ENCODE assay signal across 16 cellular contexts in the genomic region with DNA sequence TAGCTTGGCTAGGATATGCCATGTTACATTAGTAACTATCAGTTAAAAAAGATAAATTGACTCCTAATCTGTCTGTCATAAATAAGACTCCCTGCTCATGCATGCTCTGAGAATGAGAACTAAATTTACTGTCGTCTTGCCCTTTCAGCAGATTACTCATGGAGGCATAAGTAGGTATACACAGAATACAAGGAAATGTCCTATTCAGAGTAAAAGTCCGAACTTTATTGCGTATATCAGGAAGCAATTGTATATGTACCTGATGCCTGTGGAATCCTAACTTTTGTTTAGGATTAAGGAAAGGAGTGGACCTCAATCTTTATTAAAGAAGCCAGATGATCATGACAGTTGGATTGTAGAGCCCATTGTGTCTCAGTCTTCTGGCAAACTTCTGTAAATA.
A peak's percentile ranks its signal among the peaks of the same experiment; 100 is the strongest.
DNase-seq lines count a peak whose midpoint lies in the region; ATAC-seq, FAIRE-seq and TF ChIP-seq lines count a peak whose summit lies in the region.
"Had no signal": no experiment of that assay in that cellular context is flagged by ENCODE, and none has a peak within 500 bp of the region (broad histone marks: within the 10 kb centered on the region; RNA-seq: fewer than 3 reads in every experiment).

No MANE protein-coding gene starts in this region.

- 19% methylated on average over 3 of the region's 3 CpGs for WGBS in A549 (ENCODE audit: missing lambda C conversion rate)
- 32 to 45% (median 38%) methylated on average over 3 of the region's 3 CpGs for WGBS in small intestine, 3 donors

- DNase-seq in A549 (ENCODE audit: low read depth in 1 of 2, low spot score in 1 of 2) = no peak
- DNase-seq in PC-9 = no peak
- peak; percentile 41 for DNase-seq in endothelial cell of umbilical vein (ENCODE audit: low read depth, low spot score)
- DNase-seq in small intestine = peak; percentile 7
- DNase-seq in amniotic stem cell (lab: John Stamatoyannopoulos, UW) = no peak
- DNase-seq in activated naive CD4-positive, alpha-beta T cell (lab: John Stamatoyannopoulos, UW) = no peak
- no peak for DNase-seq in NCI-H226
- DNase-seq: 8988T; Calu3; CD8-positive, alpha-beta T cell; DMS79 treated with DMSO at 0.1 percent for 48 hours; GF-D8; GOT3; H9 had no signal

- POLR2A ChIA-PET in A549 (lab: Yijun Ruan, JAX) (no interaction called here), PC-9 (lab: Charles Lee; ENCODE audit: unreplicated experiment) (no interaction called here), endothelial cell of umbilical vein (lab: Charles Lee) (no interaction called here)

- intact Hi-C loops in PC-9 (cut with micrococcal nuclease; ENCODE audit: unreplicated experiment) = no loop called here
- intact Hi-C loops in endothelial cell of umbilical vein (cut with micrococcal nuclease) = no loop called here

- H3K27ac ChIP-seq in A549 (peak overlapping the region; percentile 59 to 65; a peak in 5 of 6 replicates), PC-9 (no peak overlapping the region), endothelial cell of umbilical vein (ENCODE audit: insufficient read depth, low read depth, low read length) (peak overlapping the region; percentile 89), small intestine (ENCODE audit: low read depth in 1 of 2, low read length in 1 of 2) (no peak overlapping the region)
- H3K27ac ChIP-seq: BLaER1 treated with 17β-estradiol and CSF1 and Interleukin-3, amounts not matched to agents 10 nM and 100 nM had no signal

- peaks cover 81% of the 10 kb centered on the region for H3K4me1 ChIP-seq in A549
- no peaks in the 10 kb centered on the region for H3K4me1 ChIP-seq in PC-9 (replicated peaks; ENCODE audit: insufficient read depth)
- H3K4me1 ChIP-seq in endothelial cell of umbilical vein (ENCODE audit: control insufficient read depth, extremely low read depth, insufficient read depth, low read length) = peaks cover 42% of the 10 kb centered on the region
- H3K4me1 ChIP-seq in small intestine (ENCODE audit: control insufficient read depth in 2 of 2, insufficient read depth in 1 of 2, low read depth in 1 of 2, low read length in 1 of 2) = no peaks in the 10 kb centered on the region
- H3K4me1 ChIP-seq: BLaER1 treated with 17β-estradiol and CSF1 and Interleukin-3, amounts not matched to agents 10 nM and 100 nM had no signal

- TF ChIP-seq RAD21 in A549 (conservative IDR thresholded peaks at IDR 0.05 in 1 of 2, IDR thresholded peaks at IDR 0.05 in 1 of 2) = no peak

- H3K9me2 ChIP-seq in PC-9 (ENCODE audit: insufficient read depth) = peaks cover 4% of the 10 kb centered on the region; the same call in 1 of the 2 replicates

- no peak for TF ChIP-seq EP300 in A549 (IDR thresholded peaks at IDR 0.05)

- peak overlapping the region; percentile 59 for H3K4me2 ChIP-seq in A549
- no peak overlapping the region for H3K4me2 ChIP-seq in PC-9
- peak overlapping the region; percentile 39 for H3K4me2 ChIP-seq in endothelial cell of umbilical vein (ENCODE audit: insufficient read depth, low read length)
- H3K4me2 ChIP-seq: BLaER1 treated with 17β-estradiol and CSF1 and Interleukin-3, amounts not matched to agents 10 nM and 100 nM had no signal

- TF ChIP-seq POLR2A in A549 (IDR thresholded peaks at IDR 0.05; ENCODE audit: low read length) (no peak), endothelial cell of umbilical vein (IDR thresholded peaks at IDR 0.05; ENCODE audit: low read depth, low read length) (no peak)

- H2AFZ ChIP-seq in PC-9 (peak overlapping the region; percentile 1; the same call in 1 of the 2 replicates), endothelial cell of umbilical vein (ENCODE audit: low read depth, low read length) (no peak overlapping the region)

- no peaks in the 10 kb centered on the region for H3K79me2 ChIP-seq in PC-9 (ENCODE audit: low read depth)
- no peaks in the 10 kb centered on the region for H3K79me2 ChIP-seq in endothelial cell of umbilical vein (ENCODE audit: control insufficient read depth, insufficient read depth, low read length)

- FAIRE-seq in A549 (lab: Jason Lieb, UNC) (no peak), endothelial cell of umbilical vein (lab: Jason Lieb, UNC) (no peak), small intestine (lab: Jason Lieb, UNC) (no peak)
- FAIRE-seq: HepG2 had no signal

- H3K4me3 ChIP-seq in A549 = no peak overlapping the region
- H3K4me3 ChIP-seq in PC-9 = no peak overlapping the region
- no peak overlapping the region for H3K4me3 ChIP-seq in endothelial cell of umbilical vein (replicated peaks in 1 of 3; ENCODE audit: insufficient read depth in 1 of 3, low read depth in 1 of 3, low read length in 3 of 3)
- no peak overlapping the region for H3K4me3 ChIP-seq in small intestine (ENCODE audit: low read depth in 1 of 2, low read length in 2 of 2)
- H3K4me3 ChIP-seq: BLaER1 treated with 17β-estradiol and CSF1 and Interleukin-3, amounts not matched to agents 10 nM and 100 nM had no signal

- no peak overlapping the region for H3K9ac ChIP-seq in endothelial cell of umbilical vein (replicated peaks; ENCODE audit: extremely low read depth, insufficient read depth, low read length)
- H3K9ac ChIP-seq: BLaER1 treated with 17β-estradiol and CSF1 and Interleukin-3, amounts not matched to agents 10 nM and 100 nM had no signal

- H3K36me3 ChIP-seq in PC-9 (ENCODE audit: low read depth) = no peaks in the 10 kb centered on the region
- H3K36me3 ChIP-seq in endothelial cell of umbilical vein (ENCODE audit: control insufficient read depth in 2 of 2, extremely low read depth in 1 of 2, insufficient read depth in 2 of 2, low read length in 2 of 2) = no peaks in the 10 kb centered on the region
- H3K36me3 ChIP-seq in small intestine (ENCODE audit: control insufficient read depth in 2 of 2, insufficient read depth in 2 of 2, low read length in 2 of 2) = no peaks in the 10 kb centered on the region
- H3K36me3 ChIP-seq: BLaER1 treated with 17β-estradiol and CSF1 and Interleukin-3, amounts not matched to agents 10 nM and 100 nM had no signal

- H3K27me3 ChIP-seq in PC-9 (ENCODE audit: insufficient read depth, low read depth) (no peaks in the 10 kb centered on the region), endothelial cell of umbilical vein (ENCODE audit: control insufficient read depth in 2 of 2, insufficient read depth in 2 of 2, low read length in 2 of 2) (no peaks in the 10 kb centered on the region), small intestine (ENCODE audit: control insufficient read depth in 2 of 2, insufficient read depth in 2 of 2, low read length in 2 of 2) (no peaks in the 10 kb centered on the region)
- H3K27me3 ChIP-seq: BLaER1 treated with 17β-estradiol and CSF1 and Interleukin-3, amounts not matched to agents 10 nM and 100 nM had no signal

- dilution Hi-C loops in endothelial cell of umbilical vein (cut with MboI; ENCODE audit: extremely low pct_ligation_motif_present, low sequenced_read_pairs) = no loop called here

- H4K20me1 ChIP-seq in PC-9 (ENCODE audit: insufficient read depth) (no peaks in the 10 kb centered on the region), endothelial cell of umbilical vein (replicated peaks; ENCODE audit: control insufficient read depth, extremely low read depth, insufficient read depth, low read length) (no peaks in the 10 kb centered on the region)
- H4K20me1 ChIP-seq: BLaER1 treated with 17β-estradiol and CSF1 and Interleukin-3, amounts not matched to agents 10 nM and 100 nM had no signal

- no peak for TF ChIP-seq CTCF in A549 (IDR thresholded peaks at IDR 0.05)
- TF ChIP-seq CTCF in PC-9 (conservative IDR thresholded peaks at IDR 0.05) = no peak
- TF ChIP-seq CTCF in endothelial cell of umbilical vein (IDR thresholded peaks at IDR 0.05; ENCODE audit: extremely low read depth in 1 of 2, insufficient read depth in 1 of 2, low read depth in 1 of 2, low read length in 2 of 2) = no peak

- CTCF ChIA-PET in A549 (lab: Yijun Ruan, JAX) (no interaction called here), PC-9 (lab: Charles Lee) (no interaction called here), endothelial cell of umbilical vein (lab: Charles Lee) (no interaction called here)

- no TSS peak for BruUV-seq in PC-9 (replicated peaks; lab: Mats Ljungman, UMichigan)
- no TSS peak for BruUV-seq in endothelial cell of umbilical vein (replicated peaks; lab: Mats Ljungman, UMichigan)

- H3F3A ChIP-seq in PC-9 (ENCODE audit: insufficient read depth, low read depth) = no peaks in the 10 kb centered on the region

- H3K9me3 ChIP-seq in A549 (no peaks in the 10 kb centered on the region), PC-9 (ENCODE audit: insufficient read depth, low read depth) (no peaks in the 10 kb centered on the region), endothelial cell of umbilical vein (replicated peaks; ENCODE audit: control insufficient read depth, insufficient read depth, low read length) (no peaks in the 10 kb centered on the region), small intestine (ENCODE audit: control insufficient read depth, low read depth) (no peaks in the 10 kb centered on the region)
- H3K9me3 ChIP-seq: BLaER1 treated with 17β-estradiol and CSF1 and Interleukin-3, amounts not matched to agents 10 nM and 100 nM had no signal

- H3K9me1 ChIP-seq in endothelial cell of umbilical vein (replicated peaks; ENCODE audit: control insufficient read depth, extremely low read depth, insufficient read depth, low read length) = no peaks in the 10 kb centered on the region

- peak; percentile 31 to 47; a peak in 1 of 6 replicates for ATAC-seq in A549
- ATAC-seq: CD8-positive, alpha-beta T cell; HepG2 had no signal

TF ChIP-seq in A549, 52 proteins besides CTCF, POLR2A, EP300 and RAD21:
- TF ChIP-seq HOXB13 (CRISPR knock-in tag; IDR thresholded peaks at IDR 0.05; ENCODE audit: low read depth) (no peak), EHMT2 (IDR thresholded peaks at IDR 0.05; ENCODE audit: low read depth) (no peak), FOSL2 (IDR thresholded peaks at IDR 0.05) (no peak), FOSL2 (CRISPR knock-in tag; IDR thresholded peaks at IDR 0.05) (no peak), HOXB5 (CRISPR knock-in tag; IDR thresholded peaks at IDR 0.05) (no peak)

TF ChIP-seq in endothelial cell of umbilical vein, 7 proteins besides CTCF, POLR2A, EP300 and RAD21:
- TF ChIP-seq JUN (IDR thresholded peaks at IDR 0.05; ENCODE audit: borderline replicate concordance, insufficient read depth, insufficient read length, low read depth) (no peak), EZH2 (IDR thresholded peaks at IDR 0.05; ENCODE audit: borderline replicate concordance, low read depth, low read length, severe bottlenecking) (no peak), GATA2 (IDR thresholded peaks at IDR 0.05; ENCODE audit: insufficient read depth, insufficient read length, low read depth, low read length) (no peak), MYC (IDR thresholded peaks at IDR 0.05; ENCODE audit: low read depth, low read length) (no peak), MAX (IDR thresholded peaks at IDR 0.05; ENCODE audit: insufficient read depth, insufficient read length) (no peak), POLR2AphosphoS5 (IDR thresholded peaks at IDR 0.05; ENCODE audit: insufficient read depth, low read depth, low read length) (no peak)

Comparison
In these comparisons a context has a peak if more than half of its experiments do, and no peak if none do; other contexts are left out.
1. DNase-seq: peak in endothelial cell of umbilical vein (single experiment) and small intestine (single experiment); none in A549 (0 of 2), PC-9 (0 of 2), amniotic stem cell (single experiment), activated naive CD4-positive, alpha-beta T cell (0 of 4) and NCI-H226 (single experiment).
2. H3K27ac ChIP-seq: peak in A549 (2 of 2) and endothelial cell of umbilical vein (single experiment); none in PC-9 (single experiment) and small intestine (0 of 2).